Comparison of ENCODE assay signal across 8 cellular contexts in genomic region chr1:62530516-62531154, GRCh38.
DNase-seq lines count a peak whose midpoint lies in the region; TF ChIP-seq lines count a peak whose summit lies in the region.

No MANE protein-coding gene starts in this region.

- H3K4me3 ChIP-seq in endodermal cell (ENCODE audit: low read length): no peak overlapping the region

- H3K27ac ChIP-seq in endodermal cell (ENCODE audit: low read depth, low read length): no peak overlapping the region

- peak; percentile 85 for TF ChIP-seq CTCF in endodermal cell (conservative IDR thresholded peaks at IDR 0.05)
- TF ChIP-seq CTCF in GM13977 (IDR thresholded peaks at IDR 0.05; ENCODE audit: extremely low read depth, insufficient read depth, missing control alignments): no peak

- H3K4me3 Mint-ChIP-seq in endodermal cell: no peak overlapping the region
- H3K4me3 Mint-ChIP-seq in T-helper 2 cell treated with Interferon-gamma antibody and Interleukin-4, amounts not matched to agents 5 μg/mL and 100 μg/mL, for 36 hours: no peak overlapping the region

- in situ Hi-C loops in GM13977 (cut with MboI; ENCODE audit: low pct_unique_long_range_greater_than_20kb, low sequenced_read_pairs, unreplicated experiment): no loop called here

- no peak overlapping the region for H3K27ac Mint-ChIP-seq in endodermal cell
- no peak overlapping the region for H3K27ac Mint-ChIP-seq in T-helper 2 cell treated with Interferon-gamma antibody and Interleukin-4, amounts not matched to agents 5 μg/mL and 100 μg/mL, for 36 hours

- H3K27me3 Mint-ChIP-seq in endodermal cell (ENCODE audit: insufficient read depth): no peaks in the 10 kb centered on the region
- H3K27me3 Mint-ChIP-seq in T-helper 2 cell treated with Interferon-gamma antibody and Interleukin-4, amounts not matched to agents 5 μg/mL and 100 μg/mL, for 36 hours (ENCODE audit: low read depth): no peaks in the 10 kb centered on the region

- H3K36me3 Mint-ChIP-seq in endodermal cell (ENCODE audit: low read depth): peaks cover 27% of the 10 kb centered on the region
- H3K36me3 Mint-ChIP-seq in T-helper 2 cell treated with Interferon-gamma antibody and Interleukin-4, amounts not matched to agents 5 μg/mL and 100 μg/mL, for 36 hours (ENCODE audit: low read depth): peaks cover 1% of the 10 kb centered on the region

- WGBS in endodermal cell (ENCODE audit: insufficient coverage in 1 of 2, insufficient read length in 1 of 2), 2 experiments: 48 to 61% methylated on average over 3 to 5 of the region's 6 CpGs

- H3K27me3 ChIP-seq in endodermal cell (ENCODE audit: control insufficient read depth, insufficient read depth, low read length, poor library complexity, severe bottlenecking): no peaks in the 10 kb centered on the region

- DNase-seq in ELR (ENCODE audit: low read depth) (peak; percentile 60), NCI-H460 (ENCODE audit: extremely low read depth, low read depth) (peak; percentile 44), endodermal cell (peak; percentile 89), myocyte (ENCODE audit: low read depth) (peak; percentile 49), DMS79 (lab: John Stamatoyannopoulos, UW) (no peak), GM13977 (ENCODE audit: low spot score) (no peak)
- no peak for DNase-seq in T-helper 2 cell treated with Interferon-gamma antibody and Interleukin-4, amounts not matched to agents 5 μg/mL and 100 μg/mL, for 36 hours (ENCODE audit: low spot score)
- DNase-seq in activated CD4-positive, alpha-beta T cell treated with anti-CD3 and anti-CD28 coated beads, Interleukin-2, amount 50 U/mL, for 48 hours: no peak

- peaks cover 55% of the 10 kb centered on the region for H3K36me3 ChIP-seq in endodermal cell (ENCODE audit: control insufficient read depth, insufficient read depth, low read length)

- H3K9ac ChIP-seq in endodermal cell (ENCODE audit: extremely low read depth, low read length, poor library complexity, severe bottlenecking): no peak overlapping the region

- peaks cover 3% of the 10 kb centered on the region for H3K9me3 Mint-ChIP-seq in endodermal cell
- H3K9me3 Mint-ChIP-seq in T-helper 2 cell treated with Interferon-gamma antibody and Interleukin-4, amounts not matched to agents 5 μg/mL and 100 μg/mL, for 36 hours: no peaks in the 10 kb centered on the region

- peaks cover 3% of the 10 kb centered on the region for H3K4me1 Mint-ChIP-seq in endodermal cell
- H3K4me1 Mint-ChIP-seq in T-helper 2 cell treated with Interferon-gamma antibody and Interleukin-4, amounts not matched to agents 5 μg/mL and 100 μg/mL, for 36 hours (ENCODE audit: low read depth): no peaks in the 10 kb centered on the region

- H3K9me3 ChIP-seq in endodermal cell (ENCODE audit: control insufficient read depth, low read length): no peaks in the 10 kb centered on the region

- H3K4me1 ChIP-seq in endodermal cell (ENCODE audit: control insufficient read depth, insufficient read depth, low read length): no peaks in the 10 kb centered on the region

Comparison
In these comparisons a context has a peak if more than half of its experiments do, and no peak if none do; other contexts are left out.
1. DNase-seq: peak in ELR (single experiment), NCI-H460 (single experiment), endodermal cell (single experiment) and myocyte (single experiment); none in DMS79 (single experiment), T-helper 2 cell treated with Interferon-gamma antibody and Interleukin-4, amounts not matched to agents 5 μg/mL and 100 μg/mL, for 36 hours (single experiment), activated CD4-positive, alpha-beta T cell treated with anti-CD3 and anti-CD28 coated beads, Interleukin-2, amount 50 U/mL, for 48 hours (0 of 2) and GM13977 (single experiment).